ENCODE assay signal across 8 cellular contexts in genomic region chr12:121214855-121215745, GRCh38. TPM values are rescaled to one million over a fixed set of nuclear protein-coding genes. Genes with fewer than 3 reads are reported as not detected.
DNase-seq lines count a peak whose midpoint lies in the region; ATAC-seq, FAIRE-seq and TF ChIP-seq lines count a peak whose summit lies in the region.

No MANE protein-coding gene starts in this region.

- H3K4me1 Mint-ChIP-seq in astrocyte (ENCODE audit: low read depth, unreplicated experiment), result peaks cover 16% of the 10 kb centered on the region

- no peak overlapping the region for H3K27ac ChIP-seq in astrocyte (ENCODE audit: low read depth, low read length)
- peak overlapping the region; percentile 2 for H3K27ac ChIP-seq in layer of hippocampus (ENCODE audit: low read depth, low read length)

- no peak overlapping the region for H3K4me3 Mint-ChIP-seq in astrocyte (ENCODE audit: unreplicated experiment)

- H3K4me1 ChIP-seq in astrocyte (ENCODE audit: insufficient read depth, low read length), result peaks cover 16% of the 10 kb centered on the region

- peak overlapping the region; percentile 3 for H3K9ac ChIP-seq in astrocyte (ENCODE audit: low read length)

- H3K9me3 Mint-ChIP-seq in astrocyte (ENCODE audit: unreplicated experiment), result no peaks in the 10 kb centered on the region

- peak overlapping the region; percentile 88 for H3K27ac Mint-ChIP-seq in astrocyte (ENCODE audit: unreplicated experiment)

- H2AFZ ChIP-seq in astrocyte (ENCODE audit: low read depth, low read length), result no peak overlapping the region

- peaks cover 1% of the 10 kb centered on the region for H3K36me3 Mint-ChIP-seq in astrocyte (ENCODE audit: low read depth, unreplicated experiment)

- H3K9me3 ChIP-seq in astrocyte (ENCODE audit: insufficient read depth, low read depth, low read length), result no peaks in the 10 kb centered on the region

- no peaks in the 10 kb centered on the region for H3K27me3 ChIP-seq in astrocyte (ENCODE audit: insufficient read depth, low read length)
- H3K27me3 ChIP-seq in layer of hippocampus (ENCODE audit: control insufficient read depth, insufficient read depth, low read length), result no peaks in the 10 kb centered on the region

- H4K20me1 ChIP-seq in astrocyte (ENCODE audit: insufficient read depth, low read length), result peaks cover 9% of the 10 kb centered on the region

- TF ChIP-seq CTCF in astrocyte (IDR thresholded peaks at IDR 0.05; ENCODE audit: insufficient read depth, low read depth, low read length), result no peak

- H3K79me2 ChIP-seq in astrocyte (ENCODE audit: insufficient read depth, low read length), result no peaks in the 10 kb centered on the region

- H3K4me3 ChIP-seq in astrocyte (ENCODE audit: insufficient read depth, low read depth, low read length), result no peak overlapping the region

- H3K4me2 ChIP-seq in astrocyte (ENCODE audit: low read length), result peak overlapping the region; percentile 56

- H3K27me3 Mint-ChIP-seq in astrocyte (ENCODE audit: low read depth, unreplicated experiment), result no peaks in the 10 kb centered on the region

- peak; percentile 87 for DNase-seq in AG08396 (ENCODE audit: low spot score)
- DNase-seq in LHCN-M2 (ENCODE audit: low read depth), result peak; percentile 90
- peak; percentile 88 for DNase-seq in astrocyte (ENCODE audit: low read depth)
- DNase-seq in NCI-H1930 (lab: John Stamatoyannopoulos, UW), result no peak
- no peak for DNase-seq in NCI-H2196 (lab: John Stamatoyannopoulos, UW; ENCODE audit: unreplicated experiment)
- no peak for DNase-seq in stimulated activated CD4-positive, alpha-beta T cell treated with anti-CD3 and anti-CD28 coated beads, Interleukin-12 subunit alpha, Interleukin-12 subunit beta, amount 100 ng/mL, for 4 hours

- no peaks in the 10 kb centered on the region for H3K36me3 ChIP-seq in astrocyte (ENCODE audit: insufficient read depth, low read length)

- peak; percentile 56 for FAIRE-seq in astrocyte (lab: Jason Lieb, UNC)

- ATAC-seq in HG02981 (IDR thresholded peaks at IDR 0.05; ENCODE audit: unreplicated experiment), result no peak

RNA-seq across cellular contexts. Expression of gene P2RX4, which starts 5.2 kb away (rescaled TPM):
- total RNA-seq in LHCN-M2 (2014; rRNA removed) (14.0 and 14.6 TPM in 2 replicates), astrocyte (13.9 and 14.3 TPM in 2 replicates)
- 9.5 TPM for polyA plus RNA-seq in LHCN-M2 (2012)

Comparison
In these comparisons a context has a peak if more than half of its experiments do, and no peak if none do; other contexts are left out.
1. DNase-seq: peak in AG08396 (single experiment), LHCN-M2 (single experiment) and astrocyte (single experiment); none in NCI-H1930 (0 of 2), NCI-H2196 (single experiment) and stimulated activated CD4-positive, alpha-beta T cell treated with anti-CD3 and anti-CD28 coated beads, Interleukin-12 subunit alpha, Interleukin-12 subunit beta, amount 100 ng/mL, for 4 hours (single experiment).